20 cellular contexts compared by ENCODE assay signal in the genomic region with DNA sequence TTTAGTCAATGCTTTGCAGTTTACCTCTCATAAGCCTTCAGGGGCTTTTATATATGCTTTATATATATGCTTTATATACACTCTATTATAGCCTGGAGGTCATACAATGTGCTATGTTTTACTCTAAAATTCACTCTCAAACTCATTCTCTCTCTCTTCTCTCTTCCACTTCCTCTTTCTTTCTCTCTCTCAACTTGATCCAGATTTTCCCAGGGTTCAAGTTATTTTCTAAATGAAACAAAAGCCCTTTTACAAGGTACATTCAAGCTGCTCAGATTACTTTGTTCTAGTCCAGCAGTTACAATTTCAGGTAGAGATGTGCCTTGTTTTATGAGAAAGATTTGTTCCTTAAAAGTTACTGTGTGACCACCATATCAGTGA.
A peak's percentile ranks its signal among the peaks of the same experiment; 100 is the strongest.
DNase-seq lines count a peak whose midpoint lies in the region; ATAC-seq and TF ChIP-seq lines count a peak whose summit lies in the region.
"Had no signal": no experiment of that assay in that cellular context is flagged by ENCODE, and none has a peak within 500 bp of the region (broad histone marks: within the 10 kb centered on the region; RNA-seq: fewer than 3 reads in every experiment).

No MANE protein-coding gene starts in this region.

- TF ChIP-seq POLR2A in prostate gland (IDR thresholded peaks at IDR 0.05) = no peak

- no peaks in the 10 kb centered on the region for H3K27me3 ChIP-seq in prostate gland (replicated peaks; ENCODE audit: insufficient read depth)

- peak overlapping the region; percentile 34 for H3K27ac Mint-ChIP-seq in activated T-cell treated with anti-CD3 and anti-CD28 coated beads, Interleukin-2, amount 50 U/mL, for 72 hours
- H3K27ac Mint-ChIP-seq in activated T-cell treated with anti-CD3 and anti-CD28 coated beads, Interleukin-2, amount 50 U/mL, for 24 hours = no peak overlapping the region
- H3K27ac Mint-ChIP-seq: CD4-positive, alpha-beta T cell; HFFc6 had no signal

- ATAC-seq in activated T-cell treated with anti-CD3 and anti-CD28 coated beads, Interleukin-2, amount 50 U/mL, for 72 hours (replicated peaks in 1 of 2) = no peak
- ATAC-seq: A549, HCT116 had no signal

- peak overlapping the region; percentile 58 to 73 for H3K27ac ChIP-seq in prostate gland
- H3K27ac ChIP-seq: 22Rv1, A549, C4-2B, HL-60 had no signal

- intact Hi-C loops in prostate gland (cut with DNase I) = no loop called here

- peaks cover 2% of the 10 kb centered on the region for H3K4me1 ChIP-seq in prostate gland (replicated peaks)
- H3K4me1 ChIP-seq: A549, Caco-2 had no signal

- no peaks in the 10 kb centered on the region for H3K4me1 Mint-ChIP-seq in activated T-cell treated with anti-CD3 and anti-CD28 coated beads, Interleukin-2, amount 50 U/mL, for 72 hours (ENCODE audit: low read depth)
- no peaks in the 10 kb centered on the region for H3K4me1 Mint-ChIP-seq in activated T-cell treated with anti-CD3 and anti-CD28 coated beads, Interleukin-2, amount 50 U/mL, for 24 hours (ENCODE audit: low read depth)

- H3K27me3 Mint-ChIP-seq in activated T-cell treated with anti-CD3 and anti-CD28 coated beads, Interleukin-2, amount 50 U/mL, for 72 hours (ENCODE audit: low read depth) = peaks cover 31% of the 10 kb centered on the region
- peaks cover 33% of the 10 kb centered on the region for H3K27me3 Mint-ChIP-seq in activated T-cell treated with anti-CD3 and anti-CD28 coated beads, Interleukin-2, amount 50 U/mL, for 24 hours

- H3K4me3 ChIP-seq in prostate gland = no peak overlapping the region
- H3K4me3 ChIP-seq: A549 had no signal

- no peak for DNase-seq in activated T-cell treated with anti-CD3 and anti-CD28 coated beads, Interleukin-2, amount 50 U/mL, for 72 hours
- DNase-seq in activated T-cell treated with anti-CD3 and anti-CD28 coated beads, Interleukin-2, amount 50 U/mL, for 24 hours = no peak
- DNase-seq in OCI-M1 (lab: John Stamatoyannopoulos, UW) (peak; percentile 26), prostate gland (ENCODE audit: low spot score) (no peak), NCI-H1105 (lab: John Stamatoyannopoulos, UW) (no peak), SIG-M5 treated with dmso at 0.1 percent for 504 hours (lab: John Stamatoyannopoulos, UW; ENCODE audit: unreplicated experiment) (no peak), DMS53 treated with DMSO at 0.1 percent for 48 hours (lab: John Stamatoyannopoulos, UW; ENCODE audit: unreplicated experiment) (no peak)
- DNase-seq: AML-193; Caco-2; CD4-positive, alpha-beta T cell; DMS79; GDM1; GOT3; H7; HFFc6 had no signal

- no peak overlapping the region for H3K4me3 Mint-ChIP-seq in activated T-cell treated with anti-CD3 and anti-CD28 coated beads, Interleukin-2, amount 50 U/mL, for 72 hours
- no peak overlapping the region for H3K4me3 Mint-ChIP-seq in activated T-cell treated with anti-CD3 and anti-CD28 coated beads, Interleukin-2, amount 50 U/mL, for 24 hours
- H3K4me3 Mint-ChIP-seq: CD4-positive, alpha-beta T cell; HFFc6 had no signal

- no peaks in the 10 kb centered on the region for H3K36me3 ChIP-seq in prostate gland

- H3K9me3 Mint-ChIP-seq in activated T-cell treated with anti-CD3 and anti-CD28 coated beads, Interleukin-2, amount 50 U/mL, for 72 hours = no peaks in the 10 kb centered on the region
- H3K9me3 Mint-ChIP-seq in activated T-cell treated with anti-CD3 and anti-CD28 coated beads, Interleukin-2, amount 50 U/mL, for 24 hours = no peaks in the 10 kb centered on the region
- H3K9me3 Mint-ChIP-seq: CD4-positive, alpha-beta T cell; HFFc6 had no signal

- TF ChIP-seq CTCF in prostate gland (IDR thresholded peaks at IDR 0.05) = no peak

- no peaks in the 10 kb centered on the region for H3K36me3 Mint-ChIP-seq in activated T-cell treated with anti-CD3 and anti-CD28 coated beads, Interleukin-2, amount 50 U/mL, for 72 hours (ENCODE audit: insufficient read depth in 2 of 2)
- no peaks in the 10 kb centered on the region for H3K36me3 Mint-ChIP-seq in activated T-cell treated with anti-CD3 and anti-CD28 coated beads, Interleukin-2, amount 50 U/mL, for 24 hours (ENCODE audit: low read depth)

- no peaks in the 10 kb centered on the region for H3K9me3 ChIP-seq in prostate gland
- H3K9me3 ChIP-seq: A549, Caco-2 had no signal
